23 cellular contexts compared by ENCODE assay signal in genomic region chr9:21568484-21568883, GRCh38.
"Had no signal": no experiment of that assay in that cellular context is flagged by ENCODE, and none has a peak within 500 bp of the region (broad histone marks: within the 10 kb centered on the region; RNA-seq: fewer than 3 reads in every experiment).

No MANE protein-coding gene starts in this region.

- H3K4me2 ChIP-seq: KMS-11, SK-N-SH had no signal

- DNase-seq: Kasumi-1, MV-4-11, NCI-H1048, NCI-H1105, NCI-H1417, NCI-H146, NCI-H1694 treated with DMSO at 0.1 percent for 48 hours, NCI-H1930, NCI-H2081, NCI-H2107, NCI-H2227 treated with DMSO at 0.1 percent for 48 hours, NCI-H524, NCI-H69, NCI-H774, Peyer's patch, Right ventricle myocardium superior, SIG-M5, SK-N-SH, T-helper 1 cell, T-helper 17 cell had no signal

- ATAC-seq: K562, T-helper 17 cell had no signal

- H3K4me3 ChIP-seq: K562, Peyer's patch, SJSA1 had no signal

- H3K27ac ChIP-seq: KMS-11, Peyer's patch, SJSA1 had no signal

- H3K4me1 ChIP-seq: Peyer's patch had no signal

- H3K27me3 ChIP-seq: Peyer's patch, SJSA1 had no signal

- FAIRE-seq: K562 had no signal

- H3K36me3 ChIP-seq: Peyer's patch, SJSA1 had no signal

- H3K9me3 ChIP-seq: Peyer's patch, SJSA1, SK-N-SH had no signal
